ENCODE assay signal across 14 cellular contexts in the genomic region with DNA sequence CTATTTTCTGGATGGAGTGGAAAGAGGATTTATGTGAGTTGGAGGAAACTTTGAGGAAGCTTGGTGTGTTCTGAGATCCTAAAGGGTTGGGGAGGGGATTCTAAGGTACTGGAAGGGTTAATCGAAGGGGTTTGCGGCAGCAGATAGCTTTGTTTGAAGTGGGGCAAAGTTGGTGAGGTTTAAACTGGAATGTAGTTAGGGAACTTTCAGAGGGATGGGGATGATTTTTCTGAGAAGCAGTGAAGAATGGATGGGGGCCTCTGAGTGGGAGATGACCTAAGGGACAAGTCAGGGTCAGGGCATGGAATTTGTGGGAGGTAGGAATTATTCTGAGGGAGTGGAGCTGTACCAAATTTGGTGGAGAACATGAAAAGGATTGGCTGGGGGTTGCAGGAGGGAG. TPM values are rescaled to one million over a fixed set of nuclear protein-coding genes. Genes with fewer than 3 reads are reported as not detected.
A peak's percentile ranks its signal among the peaks of the same experiment; 100 is the strongest.
DNase-seq lines count a peak whose midpoint lies in the region; ATAC-seq, FAIRE-seq and TF ChIP-seq lines count a peak whose summit lies in the region.
"Had no signal": no experiment of that assay in that cellular context is flagged by ENCODE, and none has a peak within 500 bp of the region (broad histone marks: within the 10 kb centered on the region; RNA-seq: fewer than 3 reads in every experiment).

No MANE protein-coding gene starts in this region.

- TF ChIP-seq POLR2A in GM12878 (IDR thresholded peaks at IDR 0.05; ENCODE audit: low read depth, low read length): no peak

- H3K4me1 Mint-ChIP-seq in IgD-negative memory B cell (peaks cover 25 to 46% (median 32%) of the 10 kb centered on the region in 3 donors), nephron (peaks cover 41% of the 10 kb centered on the region)

- H3K27me3 ChIP-seq in DND-41 (ENCODE audit: insufficient read depth, low read length, poor library complexity) (no peaks in the 10 kb centered on the region), GM12878 (replicated peaks in 1 of 2; ENCODE audit: control insufficient read depth in 2 of 2, insufficient read depth in 2 of 2, low read length in 1 of 2) (no peaks in the 10 kb centered on the region)
- H3K27me3 ChIP-seq: left lung had no signal

- peaks cover 70% of the 10 kb centered on the region for H3K36me3 ChIP-seq in DND-41 (ENCODE audit: insufficient read depth, low read length)
- H3K36me3 ChIP-seq in GM12878 (ENCODE audit: control insufficient read depth in 2 of 2, insufficient read depth in 2 of 2, low read length in 1 of 2): peaks cover 0 to 3% of the 10 kb centered on the region in 2 experiments

- H3K27me3 Mint-ChIP-seq in IgD-negative memory B cell: no peaks in the 10 kb centered on the region
- no peaks in the 10 kb centered on the region for H3K27me3 Mint-ChIP-seq in nephron (ENCODE audit: low read depth)

- in situ Hi-C loops in GM12878 (cut with MboI): no loop called here

- H3K9me3 ChIP-seq in DND-41 (ENCODE audit: insufficient read depth, low read length, severe bottlenecking) (no peaks in the 10 kb centered on the region), GM12878 (replicated peaks; ENCODE audit: control insufficient read depth, insufficient read depth, low read length) (peaks cover 3% of the 10 kb centered on the region; the same call in 1 of the 3 replicates)

- TF ChIP-seq CTCF in DND-41 (IDR thresholded peaks at IDR 0.05; ENCODE audit: borderline replicate concordance, extremely low read depth, low read length, poor library complexity, severe bottlenecking): no peak
- no peak for TF ChIP-seq CTCF in GM12878 (IDR thresholded peaks at IDR 0.05 in 2 of 3, conservative IDR thresholded peaks at IDR 0.05 in 1 of 3; ENCODE audit: control insufficient read depth in 2 of 3, extremely low read depth in 1 of 3, insufficient read depth in 1 of 3, low read depth in 3 of 3, low read length in 3 of 3)
- TF ChIP-seq CTCF in nephron (IDR thresholded peaks at IDR 0.05; ENCODE audit: unreplicated experiment in 3 of 3): no peak
- TF ChIP-seq CTCF in GM10248 (IDR thresholded peaks at IDR 0.05; ENCODE audit: control extremely low read depth, extremely low read depth, low read depth, missing control alignments): no peak
- no peak for TF ChIP-seq CTCF in omental fat pad (IDR thresholded peaks at IDR 0.05)

- 94% methylated on average over 2 of the region's 2 CpGs for WGBS in GM12878 (ENCODE audit: insufficient coverage, insufficient replicate concordance, low lambda C conversion rate, missing lambda C conversion rate)

- H3K27ac Mint-ChIP-seq in IgD-negative memory B cell: peak overlapping the region in 2 of 3 donors; percentile 9 to 89
- peak overlapping the region; percentile 82 to 87 (median 84) for H3K27ac Mint-ChIP-seq in nephron

- POLR2A ChIA-PET in GM12878 (lab: Charles Lee): interaction anchor here (1.0 kb wide), 1 partner anchor 14 kb away, joined by 3 read pairs; no protein-coding TSS in a partner anchor
- POLR2A ChIA-PET in GM10248 (lab: Yijun Ruan, JAX): interaction anchor here (0.6 kb wide), 1 partner anchor 26 kb away, joined by 6 read pairs; no protein-coding TSS in a partner anchor

- H4K20me1 ChIP-seq in DND-41 (ENCODE audit: insufficient read depth, low read length): peaks cover 74% of the 10 kb centered on the region
- peaks cover 2% of the 10 kb centered on the region; the same call in 1 of the 2 replicates for H4K20me1 ChIP-seq in GM12878 (ENCODE audit: control insufficient read depth, insufficient read depth)

- intact Hi-C loops in GM12878 (cut with micrococcal nuclease; ENCODE audit: unreplicated experiment): no loop called here

- H3K4me2 ChIP-seq in DND-41 (ENCODE audit: insufficient read depth, low read length): peak overlapping the region; percentile 91
- peak overlapping the region; percentile 59 for H3K4me2 ChIP-seq in GM12878 (ENCODE audit: control insufficient read depth, insufficient read depth)

- H3K4me3 ChIP-seq in DND-41 (ENCODE audit: low read depth in 1 of 2, low read length in 2 of 2): peak overlapping the region in 1 of 2 experiments; percentile 40; a peak in 2 of 4 replicates
- H3K4me3 ChIP-seq in GM12878: 0 out of 2 replicates have a peak overlapping the region, but pooled peaks have one; percentile 42
- H3K4me3 ChIP-seq: left lung had no signal

- SMC1A ChIA-PET in GM12878 (lab: Charles Lee; ENCODE audit: uncharacterized antibody, unreplicated experiment): interaction anchor here (0.8 to 1.0 kb wide), 2 partner anchors 9 to 90 kb away, joined by 3 read pairs; no protein-coding TSS in a partner anchor

- H3K4me1 ChIP-seq in DND-41 (ENCODE audit: insufficient read depth, low read length) (peaks cover 44% of the 10 kb centered on the region), GM12878 (ENCODE audit: control insufficient read depth, insufficient read depth, low read length) (peaks cover 3% of the 10 kb centered on the region; the same call in 1 of the 2 replicates)

- H3K36me3 Mint-ChIP-seq in IgD-negative memory B cell (no peaks in the 10 kb centered on the region), nephron (ENCODE audit: low read depth) (peaks cover 24% of the 10 kb centered on the region)

- no peak for TF ChIP-seq EP300 in GM12878 (IDR thresholded peaks at IDR 0.05; ENCODE audit: borderline replicate concordance in 1 of 2, control insufficient read depth in 1 of 2, low read depth in 2 of 2, low read length in 2 of 2)

- H3K4me3 Mint-ChIP-seq in IgD-negative memory B cell (no peak overlapping the region), nephron (peak overlapping the region; percentile 62 to 77 (median 67))

- H2AFZ ChIP-seq in DND-41 (ENCODE audit: low read depth, low read length) (no peak overlapping the region), GM12878 (ENCODE audit: control insufficient read depth, low read depth, low read length) (no peak overlapping the region)

- DNase-seq in DND-41: no peak
- no peak for DNase-seq in GM12878 (ENCODE audit: low read depth, low spot score)
- DNase-seq in GM10248 (ENCODE audit: extremely low spot score): no peak
- DNase-seq in omental fat pad (ENCODE audit: low spot score): no peak
- DNase-seq in nucleus accumbens (lab: John Stamatoyannopoulos, UW): no peak
- DNase-seq: foreskin fibroblast; left lung; NCI-H2171; stimulated activated CD4-positive, alpha-beta T cell treated with anti-CD3 and anti-CD28 coated beads, Interleukin-4, amount 100 ng/mL, for 24 hours had no signal

- no peak for ATAC-seq in DND-41 (ENCODE audit: insufficient read depth, low read depth)
- no peak for ATAC-seq in GM12878
- ATAC-seq in omental fat pad (ENCODE audit: low FRiP score): no peak
- no peak for ATAC-seq in HG02840 (IDR thresholded peaks at IDR 0.05; ENCODE audit: low FRiP score, unreplicated experiment)
- ATAC-seq: left lung, Panc1 had no signal

- no peaks in the 10 kb centered on the region for H3K9me3 Mint-ChIP-seq in IgD-negative memory B cell
- H3K9me3 Mint-ChIP-seq in nephron: peaks cover 4% of the 10 kb centered on the region

- RAD21 ChIA-PET in GM12878 (lab: Charles Lee; ENCODE audit: unreplicated experiment): interaction anchor here (1.2 to 2.1 kb wide), 2 partner anchors 100 to 110 kb away, joined by 3 to 4 read pairs; no protein-coding TSS in a partner anchor

- CTCF ChIA-PET in GM12878 (lab: Yijun Ruan, JAX) (interaction anchor here (1.1 to 4.6 kb wide), 10 partner anchors 9 to 122 kb away, joined by 3 to 32 read pairs (median 4); no protein-coding TSS in a partner anchor), GM10248 (lab: Yijun Ruan, JAX) (interaction anchor here (0.8 to 1.3 kb wide), 3 partner anchors 55 to 112 kb away, joined by 3 to 4 read pairs (median 3); no protein-coding TSS in a partner anchor)

- BruUV-seq in GM12878 (replicated peaks; lab: Mats Ljungman, UMichigan): no TSS peak

- TF ChIP-seq RAD21 in GM12878 (IDR thresholded peaks at IDR 0.05; ENCODE audit: insufficient read depth, low read depth, low read length): no peak

- H3K27ac ChIP-seq in DND-41 (ENCODE audit: low read length): 0 out of 2 replicates have a peak overlapping the region, but pooled peaks have one; percentile 1
- H3K27ac ChIP-seq in GM12878 (ENCODE audit: control insufficient read depth, insufficient read depth): no peak overlapping the region
- H3K27ac ChIP-seq: left lung had no signal

- FAIRE-seq in GM12878 (lab: Jason Lieb, UNC): no peak
- FAIRE-seq: colon had no signal

- peaks cover 91% of the 10 kb centered on the region for H3K79me2 ChIP-seq in DND-41 (ENCODE audit: insufficient read depth, low read length)
- H3K79me2 ChIP-seq in GM12878 (ENCODE audit: control insufficient read depth, insufficient read depth, low read length): peaks cover 81% of the 10 kb centered on the region

- H3K9ac ChIP-seq in DND-41 (ENCODE audit: low read depth, low read length): peak overlapping the region; percentile 15; the same call in 1 of the 2 replicates
- no peak overlapping the region; the same call in 1 of the 2 replicates for H3K9ac ChIP-seq in GM12878 (ENCODE audit: control insufficient read depth, insufficient read depth, low read length)

RNA-seq across cellular contexts. Expression of gene SAE1, which starts 3.9 kb away (rescaled TPM):
- 77.7 TPM for polyA plus RNA-seq in IgD-negative memory B cell
- 53.9 and 56.9 TPM in 2 replicates for total RNA-seq in GM12878 (2013; cell fraction: nucleolus; rRNA removed)
- total RNA-seq in GM12878 (2014; rRNA removed): 136 and 148 TPM in 2 replicates
- total RNA-seq in GM12878 (2014; rRNA removed; fragmentation: Illumina TruSeq; extraction: Trizol): 141 and 150 TPM in 2 replicates
- 143 and 146 TPM in 2 replicates for total RNA-seq in GM12878 (2021)
- polyA plus RNA-seq in GM12878 (2011; ENCODE audit: low read depth): 73.1 TPM
- 136 and 184 TPM in 2 replicates for polyA plus RNA-seq in GM12878 (2011; rRNA removed)
- polyA plus RNA-seq in GM12878 (2011; cell fraction: cytosol; rRNA removed): 131 and 137 TPM in 2 replicates
- polyA plus RNA-seq in GM12878 (2011; cell fraction: nucleus; rRNA removed): 56.9 and 73.1 TPM in 2 replicates
- polyA plus RNA-seq in GM12878 (2012): 81.5 and 82.4 TPM in 2 replicates
- polyA plus RNA-seq in GM12878 (2014; fragmentation: Illumina TruSeq; extraction: Trizol): 191 and 244 TPM in 2 replicates
- 10 to 100 TPM; 62.0 to 90.0 TPM for polyA plus RNA-seq in GM12878 (2014; fragmentation: Nextera tagmentation; extraction: Ambion mirVana)
- 167 and 180 TPM in 2 replicates for polyA plus RNA-seq in GM12878 (2014; rRNA removed)
- 100 to 1,000 TPM; 230 to 246 TPM for polyA plus RNA-seq in GM12878 (2016; fragmentation: Nextera tagmentation; extraction: Ambion mirVana)
- 63.4 and 92.7 TPM in 2 replicates for polyA minus RNA-seq in GM12878 (2011; rRNA and poly(A)+ RNA removed)
- polyA minus RNA-seq in GM12878 (2011; cell fraction: cytosol; rRNA and poly(A)+ RNA removed): 24.5 and 33.5 TPM in 2 replicates
- 8.8 and 14.9 TPM in 2 replicates for polyA minus RNA-seq in GM12878 (2011; cell fraction: nucleus; rRNA and poly(A)+ RNA removed)
- 10 to 100 TPM; 36.5 to 50.7 (median 49.2) TPM for total RNA-seq in omental fat pad

RNA-seq across cellular contexts. Expression of gene ZC3H4, which starts 21.0 kb away (rescaled TPM):
- 3.5 TPM for polyA plus RNA-seq in IgD-negative memory B cell
- 24.4 and 25.1 TPM in 2 replicates for total RNA-seq in GM12878 (2013; cell fraction: nucleolus; rRNA removed)
- 16.3 and 19.0 TPM in 2 replicates for total RNA-seq in GM12878 (2014; rRNA removed)
- total RNA-seq in GM12878 (2014; rRNA removed; fragmentation: Illumina TruSeq; extraction: Trizol): 16.8 and 17.2 TPM in 2 replicates
- 78.1 and 86.3 TPM in 2 replicates for total RNA-seq in GM12878 (2021)
- 12.3 TPM for polyA plus RNA-seq in GM12878 (2011; ENCODE audit: low read depth)
- polyA plus RNA-seq in GM12878 (2011; rRNA removed): 5.1 TPM in 2 replicates
- polyA plus RNA-seq in GM12878 (2011; cell fraction: cytosol; rRNA removed): 3.9 and 4.1 TPM in 2 replicates
- polyA plus RNA-seq in GM12878 (2011; cell fraction: nucleus; rRNA removed): 14.1 and 21.0 TPM in 2 replicates
- 18.5 and 26.0 TPM in 2 replicates for polyA plus RNA-seq in GM12878 (2012)
- 29.8 and 38.8 TPM in 2 replicates for polyA plus RNA-seq in GM12878 (2014; fragmentation: Illumina TruSeq; extraction: Trizol)
- polyA plus RNA-seq in GM12878 (2014; fragmentation: Nextera tagmentation; extraction: Ambion mirVana): 1 to 10 TPM; 5.8 to 9.3 TPM
- 18.4 and 23.0 TPM in 2 replicates for polyA plus RNA-seq in GM12878 (2014; rRNA removed)
- polyA plus RNA-seq in GM12878 (2016; fragmentation: Nextera tagmentation; extraction: Ambion mirVana): 10 to 100 TPM; 12.9 to 13.8 TPM
- 9.9 and 12.6 TPM in 2 replicates for polyA minus RNA-seq in GM12878 (2011; rRNA and poly(A)+ RNA removed)
- polyA minus RNA-seq in GM12878 (2011; cell fraction: cytosol; rRNA and poly(A)+ RNA removed): 10.0 and 13.8 TPM in 2 replicates
- 5.4 and 9.7 TPM in 2 replicates for polyA minus RNA-seq in GM12878 (2011; cell fraction: nucleus; rRNA and poly(A)+ RNA removed)
- total RNA-seq in omental fat pad: 10 to 100 TPM; 13.1 to 20.9 (median 18.0) TPM

Comparison
In these comparisons a context has a peak if more than half of its experiments do, and no peak if none do; other contexts are left out.
1. H3K4me3 Mint-ChIP-seq: peak in nephron (3 of 3); none in IgD-negative memory B cell (0 of 4).